ENCODE assay signal across 12 cellular contexts in genomic region chr2:234448506-234449169, GRCh38. TPM values are rescaled to one million over a fixed set of nuclear protein-coding genes. Genes with fewer than 3 reads are reported as not detected.
DNase-seq lines count a peak whose midpoint lies in the region; ATAC-seq, FAIRE-seq and TF ChIP-seq lines count a peak whose summit lies in the region.
"Had no signal": no experiment of that assay in that cellular context is flagged by ENCODE, and none has a peak within 500 bp of the region (broad histone marks: within the 10 kb centered on the region; RNA-seq: fewer than 3 reads in every experiment).

No MANE protein-coding gene starts in this region.

- no peaks in the 10 kb centered on the region for H3K36me3 ChIP-seq in keratinocyte (ENCODE audit: control insufficient read depth in 2 of 2, extremely low read depth in 1 of 2, insufficient read depth in 2 of 2, low read length in 2 of 2)
- no peaks in the 10 kb centered on the region for H3K36me3 ChIP-seq in BE2C
- no peaks in the 10 kb centered on the region for H3K36me3 ChIP-seq in effector memory CD4-positive, alpha-beta T cell (ENCODE audit: control insufficient read depth, insufficient read depth, low read length)
- H3K36me3 ChIP-seq: breast epithelium had no signal

- H3K4me3 ChIP-seq in keratinocyte (ENCODE audit: control insufficient read depth in 2 of 3, extremely low read depth in 1 of 3, insufficient read depth in 2 of 3, low read depth in 1 of 3, low read length in 3 of 3) (no peak overlapping the region), BE2C (ENCODE audit: low read depth, low read length) (no peak overlapping the region)
- H3K4me3 ChIP-seq in effector memory CD4-positive, alpha-beta T cell (ENCODE audit: insufficient read depth, low read depth, low read length, poor library complexity, severe bottlenecking), result no peak overlapping the region
- H3K4me3 ChIP-seq: breast epithelium had no signal

- no peaks in the 10 kb centered on the region for H3K27me3 ChIP-seq in keratinocyte (ENCODE audit: control insufficient read depth, extremely low read depth, insufficient read depth, low read length)
- H3K27me3 ChIP-seq in BE2C, result no peaks in the 10 kb centered on the region
- H3K27me3 ChIP-seq in effector memory CD4-positive, alpha-beta T cell (replicated peaks; ENCODE audit: control insufficient read depth, insufficient read depth, low read length, poor library complexity, severe bottlenecking), result no peaks in the 10 kb centered on the region
- H3K27me3 ChIP-seq: breast epithelium had no signal

- peaks cover 6% of the 10 kb centered on the region for H3K36me3 Mint-ChIP-seq in activated naive CD4-positive, alpha-beta T cell treated with anti-CD3 and anti-CD28 coated beads, Interleukin-2, amount 50 U/mL, for 24 hours
- H3K36me3 Mint-ChIP-seq in activated naive CD8-positive, alpha-beta T cell treated with anti-CD3 and anti-CD28 coated beads for 36 hours, result peaks cover 91% of the 10 kb centered on the region
- H3K36me3 Mint-ChIP-seq in stimulated activated memory B cell treated with anti-CD40 and anti-IgM and Interleukin-4, amounts not matched to agents 10 μg/mL and 1 μg/mL and 100 μg/mL, for 72 hours, result no peaks in the 10 kb centered on the region

- no peak for TF ChIP-seq CTCF in keratinocyte (optimal IDR thresholded peaks at IDR 0.05 in 1 of 3, IDR thresholded peaks at IDR 0.05 in 1 of 3, conservative IDR thresholded peaks at IDR 0.05 in 1 of 3; ENCODE audit: extremely low read depth in 1 of 3, insufficient read depth in 2 of 3, low read length in 3 of 3)
- TF ChIP-seq CTCF in BE2C (IDR thresholded peaks at IDR 0.05; ENCODE audit: low read depth, low read length), result no peak

- no peak overlapping the region for H3K9ac ChIP-seq in keratinocyte (ENCODE audit: control insufficient read depth, extremely low read depth, insufficient read depth, low read length)

- no peaks in the 10 kb centered on the region for H3K27me3 Mint-ChIP-seq in activated naive CD4-positive, alpha-beta T cell treated with anti-CD3 and anti-CD28 coated beads, Interleukin-2, amount 50 U/mL, for 24 hours
- H3K27me3 Mint-ChIP-seq in activated naive CD8-positive, alpha-beta T cell treated with anti-CD3 and anti-CD28 coated beads for 36 hours, result no peaks in the 10 kb centered on the region
- H3K27me3 Mint-ChIP-seq in stimulated activated memory B cell treated with anti-CD40 and anti-IgM and Interleukin-4, amounts not matched to agents 10 μg/mL and 1 μg/mL and 100 μg/mL, for 72 hours, result no peaks in the 10 kb centered on the region

- H4K20me1 ChIP-seq in keratinocyte (ENCODE audit: control insufficient read depth, extremely low read depth, insufficient read depth, low read length), result no peaks in the 10 kb centered on the region

- H3K27ac ChIP-seq in keratinocyte (ENCODE audit: control insufficient read depth, insufficient read depth, low read length), result no peak overlapping the region
- H3K27ac ChIP-seq in effector memory CD4-positive, alpha-beta T cell (ENCODE audit: insufficient read depth, low read length, poor library complexity, severe bottlenecking), result no peak overlapping the region

- H3K4me1 Mint-ChIP-seq in activated naive CD4-positive, alpha-beta T cell treated with anti-CD3 and anti-CD28 coated beads, Interleukin-2, amount 50 U/mL, for 24 hours, result peaks cover 90% of the 10 kb centered on the region
- peaks cover 89% of the 10 kb centered on the region for H3K4me1 Mint-ChIP-seq in activated naive CD8-positive, alpha-beta T cell treated with anti-CD3 and anti-CD28 coated beads for 36 hours
- H3K4me1 Mint-ChIP-seq in stimulated activated memory B cell treated with anti-CD40 and anti-IgM and Interleukin-4, amounts not matched to agents 10 μg/mL and 1 μg/mL and 100 μg/mL, for 72 hours, result peaks cover 60% of the 10 kb centered on the region

- peak; percentile 17 for FAIRE-seq in keratinocyte (lab: Jason Lieb, UNC)
- FAIRE-seq: kidney had no signal

- DNase-seq in activated naive CD4-positive, alpha-beta T cell treated with Interleukin-2 at 50 U/mL for 16 hours, result no peak
- DNase-seq in activated naive CD8-positive, alpha-beta T cell treated with anti-CD3 and anti-CD28 coated beads for 36 hours, result no peak
- DNase-seq in keratinocyte (ENCODE audit: low read depth, low spot score) (no peak), BE2C (no peak), NCI-H2029 (lab: John Stamatoyannopoulos, UW) (no peak)
- DNase-seq in effector memory CD4-positive, alpha-beta T cell, result no peak
- DNase-seq: kidney; NCI-H2081 treated with DMSO at 0.1 percent for 48 hours; stimulated activated CD4-positive, alpha-beta T cell treated with anti-CD3 and anti-CD28 coated beads, Interleukin-15, amount 100 ng/mL, for 24 hours had no signal

- H3K4me1 ChIP-seq in keratinocyte (ENCODE audit: control insufficient read depth, extremely low read depth, insufficient read depth, low read length), result peaks cover 57% of the 10 kb centered on the region
- H3K4me1 ChIP-seq in BE2C, result no peaks in the 10 kb centered on the region
- peaks cover 54% of the 10 kb centered on the region for H3K4me1 ChIP-seq in effector memory CD4-positive, alpha-beta T cell (ENCODE audit: control insufficient read depth, insufficient read depth, low read length, poor library complexity, severe bottlenecking)
- H3K4me1 ChIP-seq: breast epithelium had no signal

- no peaks in the 10 kb centered on the region for H3K9me3 Mint-ChIP-seq in activated naive CD4-positive, alpha-beta T cell treated with anti-CD3 and anti-CD28 coated beads, Interleukin-2, amount 50 U/mL, for 24 hours
- H3K9me3 Mint-ChIP-seq in activated naive CD8-positive, alpha-beta T cell treated with anti-CD3 and anti-CD28 coated beads for 36 hours, result peaks cover 13% of the 10 kb centered on the region
- H3K9me3 Mint-ChIP-seq in stimulated activated memory B cell treated with anti-CD40 and anti-IgM and Interleukin-4, amounts not matched to agents 10 μg/mL and 1 μg/mL and 100 μg/mL, for 72 hours, result no peaks in the 10 kb centered on the region

- H3K4me2 ChIP-seq in keratinocyte (ENCODE audit: control insufficient read depth, extremely low read depth, insufficient read depth, low read depth, low read length), result no peak overlapping the region

- dilution Hi-C loops in keratinocyte (cut with MboI; ENCODE audit: extremely low pct_ligation_motif_present, low sequenced_read_pairs), result no loop called here

- H3K9me3 ChIP-seq in keratinocyte (ENCODE audit: control insufficient read depth, low read depth, low read length), result no peaks in the 10 kb centered on the region
- no peaks in the 10 kb centered on the region for H3K9me3 ChIP-seq in BE2C
- no peaks in the 10 kb centered on the region for H3K9me3 ChIP-seq in effector memory CD4-positive, alpha-beta T cell (ENCODE audit: control insufficient read depth, low read length)
- H3K9me3 ChIP-seq: breast epithelium had no signal

- peak overlapping the region; percentile 83 for H3K4me3 Mint-ChIP-seq in activated naive CD4-positive, alpha-beta T cell treated with anti-CD3 and anti-CD28 coated beads, Interleukin-2, amount 50 U/mL, for 24 hours
- peak overlapping the region; percentile 37 for H3K4me3 Mint-ChIP-seq in activated naive CD8-positive, alpha-beta T cell treated with anti-CD3 and anti-CD28 coated beads for 36 hours
- no peak overlapping the region for H3K4me3 Mint-ChIP-seq in stimulated activated memory B cell treated with anti-CD40 and anti-IgM and Interleukin-4, amounts not matched to agents 10 μg/mL and 1 μg/mL and 100 μg/mL, for 72 hours

- no peaks in the 10 kb centered on the region for H3K79me2 ChIP-seq in keratinocyte (ENCODE audit: control insufficient read depth, insufficient read depth, low read length)

- peak overlapping the region; percentile 97 for H3K27ac Mint-ChIP-seq in activated naive CD4-positive, alpha-beta T cell treated with anti-CD3 and anti-CD28 coated beads, Interleukin-2, amount 50 U/mL, for 24 hours
- peak overlapping the region; percentile 97 for H3K27ac Mint-ChIP-seq in activated naive CD8-positive, alpha-beta T cell treated with anti-CD3 and anti-CD28 coated beads for 36 hours
- peak overlapping the region; percentile 97 for H3K27ac Mint-ChIP-seq in stimulated activated memory B cell treated with anti-CD40 and anti-IgM and Interleukin-4, amounts not matched to agents 10 μg/mL and 1 μg/mL and 100 μg/mL, for 72 hours

- no peak for ATAC-seq in stimulated activated memory B cell treated with anti-CD40 and anti-IgM and Interleukin-4, amounts not matched to agents 10 μg/mL and 1 μg/mL and 100 μg/mL, for 72 hours

- no peaks in the 10 kb centered on the region for H3K9me1 ChIP-seq in keratinocyte (ENCODE audit: control insufficient read depth, extremely low read depth, insufficient read depth, low read length)

- no peak overlapping the region for H2AFZ ChIP-seq in keratinocyte (ENCODE audit: control insufficient read depth, low read length)

RNA-seq across cellular contexts. Expression of gene ARL4C, which starts 48.2 kb away (rescaled TPM):
- total RNA-seq in activated naive CD8-positive, alpha-beta T cell treated with anti-CD3 and anti-CD28 coated beads for 36 hours, result 10 to 100 TPM; 65.1 to 65.5 TPM
- 55.0 to 108 TPM (median 79.5 TPM) in 3 replicates for polyA plus RNA-seq in keratinocyte
- 15.7 TPM for polyA plus RNA-seq in keratinocyte (2011; ENCODE audit: low read depth)
- 88.4 and 91.7 TPM in 2 replicates for polyA plus RNA-seq in keratinocyte (2011; cell fraction: cytosol; rRNA removed)
- polyA plus RNA-seq in keratinocyte (2011; cell fraction: nucleus; rRNA removed), result 80.7 and 82.4 TPM in 2 replicates
- 33.5 and 151 TPM in 2 replicates for polyA plus RNA-seq in keratinocyte (2012; ENCODE audit: low replicate concordance)
- 54.9 to 71.5 TPM (median 67.6 TPM) in 3 replicates for polyA minus RNA-seq in keratinocyte
- 123 TPM for polyA minus RNA-seq in keratinocyte (2011; cell fraction: cytosol; rRNA and poly(A)+ RNA removed)
- 45.6 and 62.1 TPM in 2 replicates for polyA minus RNA-seq in keratinocyte (2011; cell fraction: nucleus; rRNA and poly(A)+ RNA removed)
- polyA plus RNA-seq in BE2C (2012; ENCODE audit: insufficient read depth, insufficient read length, low read depth), result 30.7 TPM
